ENCODE assay signal across 14 cellular contexts in genomic region chr12:7093892-7094291, GRCh38. TPM values are rescaled to one million over a fixed set of nuclear protein-coding genes. Genes with fewer than 3 reads are reported as not detected.
A peak's percentile ranks its signal among the peaks of the same experiment; 100 is the strongest.
DNase-seq lines count a peak whose midpoint lies in the region; ATAC-seq and TF ChIP-seq lines count a peak whose summit lies in the region.
"Had no signal": no experiment of that assay in that cellular context is flagged by ENCODE, and none has a peak within 500 bp of the region (broad histone marks: within the 10 kb centered on the region; RNA-seq: fewer than 3 reads in every experiment).

No MANE protein-coding gene starts in this region.

- H3K9me3 ChIP-seq in HCT116 (ENCODE audit: control insufficient read depth in 1 of 2, insufficient read depth in 1 of 2, low read depth in 1 of 2, low read length in 2 of 2), result no peaks in the 10 kb centered on the region
- H3K9me3 ChIP-seq: thoracic aorta had no signal

- H4K20me1 ChIP-seq in HCT116 (ENCODE audit: insufficient read depth), result no peaks in the 10 kb centered on the region

- TF ChIP-seq RAD21 in HCT116 (IDR thresholded peaks at IDR 0.05; ENCODE audit: low read depth), result no peak

- no peak overlapping the region for H3K4me3 Mint-ChIP-seq in glutamatergic neuron (ENCODE audit: unreplicated experiment)
- H3K4me3 Mint-ChIP-seq: HFFc6 had no signal

- no peak overlapping the region for H3K4me2 ChIP-seq in HCT116 (ENCODE audit: low read length)
- H3K4me2 ChIP-seq: hepatocyte had no signal

- no peak overlapping the region for H3K4me3 ChIP-seq in HCT116 (replicated peaks in 1 of 2; ENCODE audit: low read depth in 1 of 2, low read length in 2 of 2)
- H3K4me3 ChIP-seq: dorsolateral prefrontal cortex, hepatocyte, thoracic aorta had no signal

- POLR2A ChIA-PET in HCT116 (lab: Charles Lee), result interaction anchor here (1.3 to 1.7 kb wide), 2 partner anchors 14 to 149 kb away, joined by 4 to 10 read pairs; partner anchors contain the start of genes C12orf57 and RNU7-1

- no peak overlapping the region for H2AFZ ChIP-seq in HCT116 (ENCODE audit: low read depth, low read length, poor library complexity, severe bottlenecking)
- H2AFZ ChIP-seq: hepatocyte had no signal

- H3K9me2 ChIP-seq in HCT116 (ENCODE audit: insufficient read depth), result no peaks in the 10 kb centered on the region

- intact Hi-C loops in HCT116 (cut with micrococcal nuclease), result loop anchor here (5.0 kb wide), 1 partner anchor 122 kb away; the partner anchor contains the start of genes EMG1 and PHB2

- no peak overlapping the region for H3K9ac ChIP-seq in HCT116 (ENCODE audit: low read length)

- peaks cover 4% of the 10 kb centered on the region for H3K9me3 Mint-ChIP-seq in glutamatergic neuron (ENCODE audit: unreplicated experiment)
- H3K9me3 Mint-ChIP-seq: HFFc6 had no signal

- no peak for DNase-seq in HCT116 (ENCODE audit: low read depth, low spot score)
- no peak for DNase-seq in glutamatergic neuron
- DNase-seq: dorsolateral prefrontal cortex, HFFc6, mesendoderm, NCI-H2171 treated with DMSO at 0.1 percent for 48 hours, PC-3, T-helper 9 cell had no signal

- no peaks in the 10 kb centered on the region for H3K36me3 Mint-ChIP-seq in glutamatergic neuron (ENCODE audit: unreplicated experiment)

- TF ChIP-seq CTCF in HCT116 (IDR thresholded peaks at IDR 0.05 in 2 of 3, conservative IDR thresholded peaks at IDR 0.05 in 1 of 3; ENCODE audit: borderline replicate concordance in 1 of 3, insufficient read depth in 1 of 3, low read depth in 2 of 3, low read length in 2 of 3) (no peak), glutamatergic neuron (IDR thresholded peaks at IDR 0.05; ENCODE audit: partially characterized antibody, unreplicated experiment) (no peak)

- H3K27me3 ChIP-seq in HCT116 (ENCODE audit: insufficient read depth, low read length), result no peaks in the 10 kb centered on the region
- H3K27me3 ChIP-seq: hepatocyte had no signal

- no peak for TF ChIP-seq POLR2A in HCT116 (IDR thresholded peaks at IDR 0.05; ENCODE audit: borderline replicate concordance, extremely low read depth, insufficient read depth, insufficient read length)

- ATAC-seq in HCT116 (no peak), GM18511 (IDR thresholded peaks at IDR 0.05; ENCODE audit: unreplicated experiment) (no peak), HG03108 (IDR thresholded peaks at IDR 0.05; ENCODE audit: unreplicated experiment) (no peak)
- ATAC-seq: PC-3 had no signal

- CTCF ChIA-PET in HCT116 (lab: Charles Lee), result interaction anchor here (0.9 to 1.6 kb wide), 5 partner anchors 15 to 221 kb away, joined by 3 to 6 read pairs (median 4); partner anchors contain the start of genes C1RL, LPCAT3 and SPSB2

- RAD21 ChIA-PET in HCT116 (lab: Charles Lee; ENCODE audit: low non-redundant PET in 1 of 2, low total read pairs in 2 of 2, uncharacterized antibody in 2 of 2, unreplicated experiment in 2 of 2), result no interaction called here

- no peaks in the 10 kb centered on the region for H3K79me2 ChIP-seq in HCT116 (ENCODE audit: insufficient read depth, low read length)
- H3K79me2 ChIP-seq: hepatocyte had no signal

- BruUV-seq in HCT116 (replicated peaks; lab: Mats Ljungman, UMichigan), result no TSS peak

- no peak overlapping the region for H3K27ac ChIP-seq in HCT116 (ENCODE audit: low read depth, low read length)
- H3K27ac ChIP-seq: dorsolateral prefrontal cortex, hepatocyte had no signal

- H3K4me1 Mint-ChIP-seq in glutamatergic neuron (ENCODE audit: low read depth, unreplicated experiment), result peaks cover 9% of the 10 kb centered on the region

- H3K27ac Mint-ChIP-seq in glutamatergic neuron (ENCODE audit: unreplicated experiment), result peak overlapping the region; percentile 9
- H3K27ac Mint-ChIP-seq: HFFc6 had no signal

- peaks cover 7% of the 10 kb centered on the region for H3K27me3 Mint-ChIP-seq in glutamatergic neuron (ENCODE audit: unreplicated experiment)

- peaks cover 0 to 6% of the 10 kb centered on the region in 2 experiments; a peak in 1 of 4 replicates for H3K4me1 ChIP-seq in HCT116 (ENCODE audit: control insufficient read depth in 1 of 2, insufficient read depth in 2 of 2, low read length in 2 of 2)

- H3K36me3 ChIP-seq in HCT116 (ENCODE audit: control insufficient read depth in 1 of 2, insufficient read depth in 2 of 2, low read length in 2 of 2), result no peaks in the 10 kb centered on the region

TF ChIP-seq in HCT116, 20 proteins besides CTCF, POLR2A, EP300 and RAD21:
- TF ChIP-seq ZNF274 (IDR thresholded peaks at IDR 0.05; ENCODE audit: low read depth, low read length), result no peak
- peak; percentile 37 for TF ChIP-seq POLR2AphosphoS5 (IDR thresholded peaks at IDR 0.05; ENCODE audit: low read depth, low read length)

RNA-seq across cellular contexts. Expression of gene C1R, which starts 1.6 kb away (rescaled TPM):
- total RNA-seq in HCT116 (2021; ENCODE audit: unreplicated experiment), result 4.3 TPM
- 1.0 and 1.4 TPM in 2 replicates for polyA plus RNA-seq in HCT116 (2012)
- total RNA-seq in glutamatergic neuron (ENCODE audit: unreplicated experiment), result 1.0 TPM

RNA-seq across cellular contexts. Expression of gene C1RL, which starts 15.1 kb away (rescaled TPM):
- total RNA-seq in HCT116 (2021; ENCODE audit: unreplicated experiment) (25.9 TPM), glutamatergic neuron (ENCODE audit: unreplicated experiment) (12.8 TPM)
- 19.2 and 19.7 TPM in 2 replicates for polyA plus RNA-seq in HCT116 (2012)

RNA-seq across cellular contexts. Expression of gene C1S, which starts 33.4 kb away (rescaled TPM):
- 2.4 TPM for total RNA-seq in HCT116 (2021; ENCODE audit: unreplicated experiment)
- 0.98 and 1.4 TPM in 2 replicates for polyA plus RNA-seq in HCT116 (2012)
- total RNA-seq in glutamatergic neuron (ENCODE audit: unreplicated experiment), result 3.5 TPM

RNA-seq across cellular contexts. Expression of gene RBP5, which starts 34.8 kb away (rescaled TPM):
- 0.22 TPM for total RNA-seq in HCT116 (2021; ENCODE audit: unreplicated experiment)
- polyA plus RNA-seq in HCT116 (2012), result 3.6 and 4.3 TPM in 2 replicates
- total RNA-seq in glutamatergic neuron (ENCODE audit: unreplicated experiment), result 1.2 TPM
- total RNA-seq: HFFc6, LHCN-M2, PC-3, pulmonary artery endothelial cell had no signal

RNA-seq across cellular contexts. Expression of gene CLSTN3, which starts 36.3 kb away (rescaled TPM):
- total RNA-seq in HCT116 (2021; ENCODE audit: unreplicated experiment) (23.0 TPM), glutamatergic neuron (ENCODE audit: unreplicated experiment) (113 TPM)
- 24.2 and 27.6 TPM in 2 replicates for polyA plus RNA-seq in HCT116 (2012)
